Comparison of ENCODE assay signal across 21 cellular contexts in the genomic region with DNA sequence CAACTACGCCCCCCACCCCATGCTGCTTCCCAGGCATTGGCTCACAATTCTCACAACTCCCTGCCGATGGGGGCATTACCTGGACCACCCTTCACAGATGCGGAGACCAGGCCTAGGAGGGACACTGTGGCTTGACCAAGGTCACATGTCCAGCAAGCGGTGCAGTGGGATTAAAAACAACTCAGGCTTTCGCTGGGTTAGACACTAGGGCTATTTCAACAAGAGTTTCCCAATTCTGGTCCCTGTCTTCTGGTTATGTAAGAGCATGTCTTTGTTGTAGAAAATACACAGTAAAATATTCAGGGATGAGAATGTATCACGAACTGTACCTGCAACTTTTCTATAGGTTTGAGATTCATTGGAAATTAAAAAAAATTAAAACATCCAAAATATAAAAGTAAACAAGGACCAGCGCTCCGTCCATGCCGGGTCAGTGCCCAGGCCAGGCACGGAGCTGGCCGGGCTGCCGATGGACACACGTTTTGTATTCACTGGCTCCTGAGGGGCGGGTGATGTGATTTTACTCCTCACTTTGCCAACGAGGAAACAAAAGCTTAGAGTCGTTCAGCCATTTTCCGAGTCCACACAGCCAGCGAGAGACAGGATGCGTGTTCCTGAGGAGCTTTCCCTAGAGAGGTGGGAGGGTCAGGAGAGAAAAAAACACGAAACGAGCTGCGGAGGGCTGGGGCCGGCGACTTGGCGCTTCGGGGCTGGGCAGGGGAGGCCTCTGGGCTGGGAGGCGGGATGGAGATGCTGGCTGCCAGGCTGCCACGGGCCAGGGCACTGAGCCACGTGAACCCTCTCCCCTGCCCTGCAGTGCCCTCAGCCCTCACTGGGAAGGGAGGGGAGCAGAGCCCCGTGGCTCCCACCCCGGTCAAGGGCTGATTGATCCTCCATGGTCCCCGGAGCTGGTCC. TPM values are rescaled to one million over a fixed set of nuclear protein-coding genes. Genes with fewer than 3 reads are reported as not detected.
DNase-seq lines count a peak whose midpoint lies in the region; ATAC-seq and TF ChIP-seq lines count a peak whose summit lies in the region.
"Had no signal": no experiment of that assay in that cellular context is flagged by ENCODE, and none has a peak within 500 bp of the region (broad histone marks: within the 10 kb centered on the region; RNA-seq: fewer than 3 reads in every experiment).

No MANE protein-coding gene starts in this region.

- peak overlapping the region; percentile 53 for H3K4me3 ChIP-seq in osteoblast (ENCODE audit: insufficient read depth, low read length)
- H3K4me3 ChIP-seq: MG63, SJSA1 had no signal

- peak overlapping the region; percentile 57 for H3K4me2 ChIP-seq in osteoblast (ENCODE audit: insufficient read depth, low read length)

- H2AFZ ChIP-seq in osteoblast (ENCODE audit: low read length): peak overlapping the region; percentile 62

- H3K27ac ChIP-seq in osteoblast (ENCODE audit: low read depth, low read length): no peak overlapping the region
- H3K27ac ChIP-seq: RWPE1, SJSA1 had no signal

- no peaks in the 10 kb centered on the region for H4K20me1 ChIP-seq in osteoblast (ENCODE audit: insufficient read depth, low read length)

- DNase-seq in NCI-H1417 (lab: John Stamatoyannopoulos, UW) (peak; percentile 24 to 55 (median 38)), NCI-H1417 treated with DMSO at 0.1 percent for 48 hours (lab: John Stamatoyannopoulos, UW) (no peak), NCI-H1092 treated with DMSO at 0.1 percent for 48 hours (lab: John Stamatoyannopoulos, UW) (peak; percentile 34), left ventricle myocardium superior (no peak), osteoblast (ENCODE audit: insufficient read length, low spot score, missing footprints) (peak; percentile 86), amygdala (lab: John Stamatoyannopoulos, UW) (no peak), NCI-H2171 (lab: John Stamatoyannopoulos, UW) (no peak)
- DNase-seq: 8988T; BE2C; CD4-positive, alpha-beta T cell; DMS79; H9; IMR-90; Karpas-422; MG63; NCI-H1930; NCI-H446 had no signal

- no peak for TF ChIP-seq CTCF in osteoblast (IDR thresholded peaks at IDR 0.05; ENCODE audit: extremely low read depth, low read depth, low read length)

- ATAC-seq in left ventricle myocardium superior (peak; percentile 63), HG03342 (IDR thresholded peaks at IDR 0.05; ENCODE audit: unreplicated experiment) (no peak)

- H3K4me1 ChIP-seq in osteoblast (ENCODE audit: insufficient read depth, low read length): no peaks in the 10 kb centered on the region
- H3K4me1 ChIP-seq: SJSA1 had no signal

- H3K36me3 ChIP-seq in osteoblast (ENCODE audit: insufficient read depth, low read length): no peaks in the 10 kb centered on the region
- H3K36me3 ChIP-seq: BE2C, MG63, SJSA1 had no signal

- peaks cover 7% of the 10 kb centered on the region for H3K27me3 ChIP-seq in osteoblast (ENCODE audit: insufficient read depth, low read length)
- H3K27me3 ChIP-seq: BE2C, MG63, SJSA1 had no signal

- H3K79me2 ChIP-seq in osteoblast (ENCODE audit: insufficient read depth, low read length): no peaks in the 10 kb centered on the region

- H3K9me3 ChIP-seq in osteoblast (ENCODE audit: low read depth, low read length): no peaks in the 10 kb centered on the region
- H3K9me3 ChIP-seq: BE2C, MG63, SJSA1 had no signal

- intact Hi-C loops in left ventricle myocardium superior (cut with micrococcal nuclease): no loop called here

RNA-seq across cellular contexts. Expression of a gene that starts 17.1 kb away (rescaled TPM):
- total RNA-seq in left ventricle myocardium superior: 10.3 TPM
- 2.5 and 2.9 TPM in 2 replicates for total RNA-seq in osteoblast
- total RNA-seq: CD4-positive, alpha-beta T cell; HT-29 had no signal

Comparison
In these comparisons a context has a peak if more than half of its experiments do, and no peak if none do; other contexts are left out.
1. DNase-seq: peak in NCI-H1417 (3 of 3), NCI-H1092 treated with DMSO at 0.1 percent for 48 hours (single experiment) and osteoblast (single experiment); none in NCI-H1417 treated with DMSO at 0.1 percent for 48 hours (single experiment), left ventricle myocardium superior (single experiment), amygdala (0 of 56) and NCI-H2171 (single experiment).